ENCODE assay signal across 8 cellular contexts in the genomic region with DNA sequence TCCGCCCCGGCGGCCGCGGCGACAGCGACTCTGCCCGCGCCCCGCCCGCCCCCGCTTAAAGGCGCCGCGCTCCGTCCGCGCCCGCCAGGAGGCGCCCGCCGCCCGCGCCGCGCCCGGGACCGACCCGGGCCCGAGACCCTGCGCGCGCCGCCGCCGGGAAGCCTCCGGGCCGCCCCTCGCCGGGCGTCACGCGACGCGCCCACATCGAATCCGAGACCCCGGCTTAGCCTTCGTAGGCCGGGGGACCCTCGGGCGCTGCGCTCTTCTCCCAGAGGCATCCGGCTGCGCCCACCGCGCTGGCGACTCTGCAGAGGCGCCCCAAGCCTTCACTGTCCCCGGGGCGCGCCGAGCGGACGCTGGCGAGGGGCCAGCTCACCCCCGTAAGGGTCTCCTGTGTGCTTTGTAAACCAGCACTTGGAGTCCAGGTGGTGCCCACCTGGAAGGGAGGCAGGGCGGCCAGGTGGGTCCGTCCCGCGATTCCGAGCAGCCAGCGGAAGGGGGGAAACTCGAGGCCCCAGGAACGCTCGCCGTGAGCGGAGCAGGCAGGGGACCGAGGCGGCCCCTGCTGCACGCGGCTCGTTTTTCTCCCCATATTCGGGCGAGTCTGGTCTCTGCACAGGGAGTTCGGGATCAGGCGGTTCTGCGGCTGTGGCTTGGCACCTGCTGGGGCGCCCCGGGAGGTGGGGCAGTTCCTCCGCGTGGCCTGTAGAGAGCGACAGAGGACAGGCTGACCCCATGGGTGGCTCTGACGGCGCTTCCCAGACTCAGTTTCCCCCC. TPM values are rescaled to one million over a fixed set of nuclear protein-coding genes. Genes with fewer than 3 reads are reported as not detected.
DNase-seq lines count a peak whose midpoint lies in the region; ATAC-seq and TF ChIP-seq lines count a peak whose summit lies in the region.

No MANE protein-coding gene starts in this region.

- peak; percentile 40 for TF ChIP-seq CTCF in IMR-90 (conservative IDR thresholded peaks at IDR 0.05; ENCODE audit: low read depth, low read length)
- peak in 2 of 9 donors; percentile 20 to 28 for TF ChIP-seq CTCF in heart right ventricle (IDR thresholded peaks at IDR 0.05)
- TF ChIP-seq CTCF in vagina (IDR thresholded peaks at IDR 0.05), result peak in 2 of 3 experiments; percentile 2 to 23

- H4K20me1 ChIP-seq in IMR-90 (ENCODE audit: insufficient read depth, low read length), result no peaks in the 10 kb centered on the region; the same call in 1 of the 2 replicates

- peak; percentile 75 for DNase-seq in NK-92 treated with Interleukin-12 subunit alpha and Interleukin-12 subunit beta, amount 100 ng/mL, for 24 hours (lab: John Stamatoyannopoulos, UW)
- DNase-seq in NK-92 (lab: John Stamatoyannopoulos, UW; ENCODE audit: unreplicated experiment) (no peak), IMR-90 (peak; percentile 11), SK-N-DZ (ENCODE audit: low spot score) (peak; percentile 52), heart right ventricle (peak; percentile 54 to 77), pons (ENCODE audit: low spot score) (peak; percentile 56), vagina (ENCODE audit: extremely low spot score in 2 of 2) (no peak)
- peak; percentile 79 for DNase-seq in activated naive CD8-positive, alpha-beta T cell treated with anti-CD3 and anti-CD28 coated beads for 36 hours

- peak overlapping the region; percentile 90 for H2AK9ac ChIP-seq in IMR-90 (replicated peaks; ENCODE audit: low read depth, low read length, poor library complexity)

- no peak overlapping the region for H2BK5ac ChIP-seq in IMR-90 (ENCODE audit: low read depth, low read length, poor library complexity, severe bottlenecking)

- no peaks in the 10 kb centered on the region for H3K36me3 ChIP-seq in IMR-90 (ENCODE audit: control insufficient read depth, insufficient read depth, low read length)
- H3K36me3 ChIP-seq in heart right ventricle, result no peaks in the 10 kb centered on the region
- no peaks in the 10 kb centered on the region for H3K36me3 ChIP-seq in vagina

- peak overlapping the region; percentile 64 for H3K9ac ChIP-seq in IMR-90 (ENCODE audit: low read depth, low read length)

- 0 out of 2 replicates have a peak overlapping the region, but pooled peaks have one; percentile 23 for H2BK120ac ChIP-seq in IMR-90 (ENCODE audit: low read depth, low read length)

- H3K4me3 Mint-ChIP-seq in activated naive CD8-positive, alpha-beta T cell treated with anti-CD3 and anti-CD28 coated beads for 36 hours, result peak overlapping the region; percentile 53

- peak overlapping the region; percentile 85 for H3K4me2 ChIP-seq in IMR-90 (ENCODE audit: low read depth, low read length)

- no peak for TF ChIP-seq POLR2A in IMR-90 (IDR thresholded peaks at IDR 0.05; ENCODE audit: low read depth, low read length)
- no peak for TF ChIP-seq POLR2A in vagina (IDR thresholded peaks at IDR 0.05)

- BruUV-seq in IMR-90 (replicated peaks; lab: Mats Ljungman, UMichigan), result no TSS peak

- H4K91ac ChIP-seq in IMR-90 (ENCODE audit: insufficient read depth, low read depth, low read length), result no peak overlapping the region

- H4K8ac ChIP-seq in IMR-90 (ENCODE audit: low read depth in 2 of 2, low read length in 2 of 2), result peak overlapping the region in 1 of 2 experiments; percentile 39; a peak in 1 of 4 replicates

- peak overlapping the region; percentile 19; the same call in 1 of the 2 replicates for H3K18ac ChIP-seq in IMR-90 (ENCODE audit: low read depth, low read length)

- H3K27me3 ChIP-seq in IMR-90 (ENCODE audit: control insufficient read depth, insufficient read depth, low read length) (no peaks in the 10 kb centered on the region; the same call in 1 of the 2 replicates), heart right ventricle (no peaks in the 10 kb centered on the region), vagina (no peaks in the 10 kb centered on the region)

- POLR2A ChIA-PET in IMR-90 (lab: Charles Lee; ENCODE audit: unreplicated experiment), result no interaction called here

- peaks cover 5% of the 10 kb centered on the region for H3K4me1 ChIP-seq in IMR-90 (ENCODE audit: control insufficient read depth, insufficient read depth, low read length)
- H3K4me1 ChIP-seq in heart right ventricle, result peaks cover 12 to 52% (median 30%) of the 10 kb centered on the region in 9 donors
- H3K4me1 ChIP-seq in vagina, result peaks cover 40% of the 10 kb centered on the region

- CTCF ChIA-PET in IMR-90 (lab: Yijun Ruan, JAX), result interaction anchor here (0.6 to 1.4 kb wide), 10 partner anchors 18 to 239 kb away, joined by 3 to 9 read pairs (median 3); a partner anchor contains a TSS

- peaks cover 0 to 7% of the 10 kb centered on the region in 2 experiments; a peak in 2 of 4 replicates for H3K79me1 ChIP-seq in IMR-90 (ENCODE audit: low read depth in 1 of 2, low read length in 2 of 2)

- 2% methylated on average over 54 of the region's 95 CpGs; no CpG with 5 or more reads in 1 of the 2 experiments for WGBS in IMR-90 (ENCODE audit: extremely low coverage in 2 of 2, insufficient read length in 1 of 2), 2 experiments
- WGBS in heart right ventricle, 2 donors, result 1% methylated on average over 65 to 91 of the region's 95 CpGs

- peak overlapping the region; percentile 59; the same call in 1 of the 2 replicates for H3K23ac ChIP-seq in IMR-90 (ENCODE audit: low read depth, low read length)

- no peaks in the 10 kb centered on the region for H3K36me3 Mint-ChIP-seq in activated naive CD8-positive, alpha-beta T cell treated with anti-CD3 and anti-CD28 coated beads for 36 hours

- H2BK20ac ChIP-seq in IMR-90 (ENCODE audit: low read depth, low read length), result no peak overlapping the region

- no peak overlapping the region for H3K14ac ChIP-seq in IMR-90 (replicated peaks; ENCODE audit: low read depth, low read length)

- in situ Hi-C loops in IMR-90 (cut with MboI; ENCODE audit: low sequenced_read_pairs), result no loop called here

- no peak overlapping the region for H3K56ac ChIP-seq in IMR-90 (ENCODE audit: extremely low read depth, insufficient read depth, low read length)

- H3K4ac ChIP-seq in IMR-90 (ENCODE audit: low read depth, low read length), result no peak overlapping the region

- H3K9me3 ChIP-seq in IMR-90 (ENCODE audit: control insufficient read depth, insufficient read depth, low read length), result no peaks in the 10 kb centered on the region
- no peaks in the 10 kb centered on the region for H3K9me3 ChIP-seq in heart right ventricle
- H3K9me3 ChIP-seq in vagina, result no peaks in the 10 kb centered on the region

- H2AK5ac ChIP-seq in IMR-90 (ENCODE audit: low read depth, low read length), result peak overlapping the region; percentile 30; the same call in 1 of the 2 replicates

- dilution Hi-C loops in IMR-90 (cut with HindIII; ENCODE audit: low sequenced_read_pairs, unreplicated experiment), result no loop called here

- H3K9me1 ChIP-seq in IMR-90 (ENCODE audit: insufficient read depth, low read length), result peaks cover 4% of the 10 kb centered on the region; the same call in 1 of the 2 replicates

- H3K27ac ChIP-seq in IMR-90 (ENCODE audit: insufficient read depth, low read length), result no peak overlapping the region; the same call in 1 of the 2 replicates
- H3K27ac ChIP-seq in heart right ventricle, result peak overlapping the region in 9 of 10 donors; percentile 48 to 83 (median 55)
- H3K27ac ChIP-seq in vagina, result peak overlapping the region; percentile 77

- ATAC-seq in IMR-90 (ENCODE audit: low read depth) (peak; percentile 83), heart right ventricle (peak; percentile 16 to 59 (median 40))

- no peaks in the 10 kb centered on the region for H3K27me3 Mint-ChIP-seq in activated naive CD8-positive, alpha-beta T cell treated with anti-CD3 and anti-CD28 coated beads for 36 hours

- H4K5ac ChIP-seq in IMR-90 (ENCODE audit: low read depth, low read length), result peak overlapping the region; percentile 6; the same call in 1 of the 2 replicates

- H2AFZ ChIP-seq in IMR-90 (replicated peaks; ENCODE audit: low read length, poor library complexity), result peak overlapping the region; percentile 92

- 0 out of 2 replicates have a peak, but pooled peaks have one; percentile 3 for TF ChIP-seq RAD21 in IMR-90 (IDR thresholded peaks at IDR 0.05; ENCODE audit: low read length)

- H2BK15ac ChIP-seq in IMR-90 (ENCODE audit: low read depth, low read length), result no peak overlapping the region

- H3K4me1 Mint-ChIP-seq in activated naive CD8-positive, alpha-beta T cell treated with anti-CD3 and anti-CD28 coated beads for 36 hours, result peaks cover 28% of the 10 kb centered on the region

- peak overlapping the region; percentile 88 for H3K4me3 ChIP-seq in IMR-90 (ENCODE audit: insufficient read depth, low read depth, low read length)
- peak overlapping the region; percentile 44 to 88 (median 68) for H3K4me3 ChIP-seq in heart right ventricle
- H3K4me3 ChIP-seq in vagina, result peak overlapping the region; percentile 67 to 76

- H3K9me3 Mint-ChIP-seq in activated naive CD8-positive, alpha-beta T cell treated with anti-CD3 and anti-CD28 coated beads for 36 hours, result no peaks in the 10 kb centered on the region

- H3K27ac Mint-ChIP-seq in activated naive CD8-positive, alpha-beta T cell treated with anti-CD3 and anti-CD28 coated beads for 36 hours, result no peak overlapping the region

- intact Hi-C loops in IMR-90 (cut with micrococcal nuclease) (loop anchor here (1.0 to 2.0 kb wide), 2 partner anchors 22 to 241 kb away; no protein-coding TSS in a partner anchor), heart right ventricle (cut with DNase I) (loop anchor here in 3 of 10 donors (2.0 to 10.0 kb wide), 4 partner anchors 78 to 236 kb away; a partner anchor contains a TSS), vagina (cut with DNase I) (loop anchor here (2.0 to 5.0 kb wide), 2 partner anchors 86 to 238 kb away; a partner anchor contains a TSS)

RNA-seq across cellular contexts. Expression of a gene that starts 0.4 kb away (rescaled TPM):
- total RNA-seq in IMR-90 (2012; rRNA removed), result 3.8 and 4.4 TPM in 2 replicates
- polyA plus RNA-seq in IMR-90 (2012; rRNA removed), result 46.0 and 52.3 TPM in 2 replicates
- 11.9 and 56.9 TPM in 2 replicates for polyA plus RNA-seq in IMR-90 (2012; cell fraction: cytosol; rRNA removed)
- 194 and 536 TPM in 2 replicates for polyA plus RNA-seq in IMR-90 (2012; cell fraction: nucleus; rRNA removed; ENCODE audit: low replicate concordance)
- polyA plus RNA-seq in SK-N-DZ (2014; cell fraction: cytosol; rRNA removed), result 13.0 and 16.4 TPM in 2 replicates
- 89.2 and 146 TPM in 2 replicates for polyA plus RNA-seq in SK-N-DZ (2014; cell fraction: nucleus; rRNA removed)
- 1 to 10 TPM; 4.2 to 4.9 TPM for total RNA-seq in activated naive CD8-positive, alpha-beta T cell treated with anti-CD3 and anti-CD28 coated beads for 36 hours
- 10 to 100 TPM; 23.6 to 42.6 (median 28.1) TPM for total RNA-seq in heart right ventricle
- polyA plus RNA-seq in heart right ventricle, result 10 to 100 TPM; 16.0 to 46.7 TPM
- 44.0 TPM for total RNA-seq in vagina

RNA-seq across cellular contexts. Expression of a gene that starts 3.4 kb away (rescaled TPM):
- total RNA-seq in IMR-90 (2012; rRNA removed) (not detected in 2 replicates), heart right ventricle (under 1 TPM in 5 of 10 donors, not detected in 5; 0.13 to 0.30 (median 0.15) TPM), vagina (not detected)
- polyA plus RNA-seq in IMR-90 (2012; rRNA removed) (not detected in 2 replicates), heart right ventricle (under 1 TPM; 0.07 to 0.15 TPM)
- polyA plus RNA-seq in IMR-90 (2012; cell fraction: cytosol; rRNA removed), result not detected in 2 replicates
- polyA plus RNA-seq in IMR-90 (2012; cell fraction: nucleus; rRNA removed; ENCODE audit: low replicate concordance), result 0.02 and 0.03 TPM in 2 replicates
- 0.22 TPM in 1 of 2 replicates, not detected in the other for polyA plus RNA-seq in SK-N-DZ (2014; cell fraction: cytosol; rRNA removed)
- 0.15 TPM in 2 replicates for polyA plus RNA-seq in SK-N-DZ (2014; cell fraction: nucleus; rRNA removed)
- not detected for total RNA-seq in activated naive CD8-positive, alpha-beta T cell treated with anti-CD3 and anti-CD28 coated beads for 36 hours

RNA-seq across cellular contexts. Expression of a gene that starts 17.5 kb away (rescaled TPM):
- total RNA-seq in IMR-90 (2012; rRNA removed) (2.7 and 2.8 TPM in 2 replicates), heart right ventricle (10 to 100 TPM; 29.1 to 74.3 (median 52.6) TPM), vagina (67.5 TPM)
- polyA plus RNA-seq in IMR-90 (2012; rRNA removed) (58.1 and 74.0 TPM in 2 replicates), heart right ventricle (100 to 1,000 TPM in 1 of 2 donors, 10 to 100 TPM in 1; 74.2 to 153 TPM)
- 57.6 and 91.2 TPM in 2 replicates for polyA plus RNA-seq in IMR-90 (2012; cell fraction: cytosol; rRNA removed)
- polyA plus RNA-seq in IMR-90 (2012; cell fraction: nucleus; rRNA removed; ENCODE audit: low replicate concordance), result 327 and 712 TPM in 2 replicates
- 34.3 and 47.9 TPM in 2 replicates for polyA plus RNA-seq in SK-N-DZ (2014; cell fraction: cytosol; rRNA removed)
- polyA plus RNA-seq in SK-N-DZ (2014; cell fraction: nucleus; rRNA removed), result 420 and 583 TPM in 2 replicates
- total RNA-seq in activated naive CD8-positive, alpha-beta T cell treated with anti-CD3 and anti-CD28 coated beads for 36 hours, result 10 to 100 TPM; 13.2 to 13.5 TPM

RNA-seq across cellular contexts. Expression of a gene that starts 25.4 kb away (rescaled TPM):
- not detected in 2 replicates for total RNA-seq in IMR-90 (2012; rRNA removed)
- polyA plus RNA-seq in IMR-90 (2012; rRNA removed), result not detected in 2 replicates
- polyA plus RNA-seq in IMR-90 (2012; cell fraction: cytosol; rRNA removed), result not detected in 2 replicates
- polyA plus RNA-seq in IMR-90 (2012; cell fraction: nucleus; rRNA removed; ENCODE audit: low replicate concordance), result 0.09 TPM in 1 of 2 replicates, not detected in the other
- polyA plus RNA-seq in SK-N-DZ (2014; cell fraction: cytosol; rRNA removed), result not detected in 2 replicates
- polyA plus RNA-seq in SK-N-DZ (2014; cell fraction: nucleus; rRNA removed), result 1.2 TPM in 1 of 2 replicates, not detected in the other
- not detected for total RNA-seq in activated naive CD8-positive, alpha-beta T cell treated with anti-CD3 and anti-CD28 coated beads for 36 hours
- total RNA-seq in heart right ventricle, result 1 to 10 TPM in 8 of 10 donors, under 1 TPM in 2; 0.32 to 2.5 (median 1.6) TPM
- polyA plus RNA-seq in heart right ventricle, result 1 to 10 TPM in 1 of 2 donors, under 1 TPM in 1; 0.96 to 3.3 TPM
- total RNA-seq in vagina, result 4.9 TPM

RNA-seq across cellular contexts. Expression of a gene that starts 32.1 kb away (rescaled TPM):
- 0.18 and 0.28 TPM in 2 replicates for total RNA-seq in IMR-90 (2012; rRNA removed)
- 1.7 and 2.1 TPM in 2 replicates for polyA plus RNA-seq in IMR-90 (2012; rRNA removed)
- 2.7 and 3.4 TPM in 2 replicates for polyA plus RNA-seq in IMR-90 (2012; cell fraction: cytosol; rRNA removed)
- 0.87 and 4.1 TPM in 2 replicates for polyA plus RNA-seq in IMR-90 (2012; cell fraction: nucleus; rRNA removed; ENCODE audit: low replicate concordance)
- not detected in 2 replicates for polyA plus RNA-seq in SK-N-DZ (2014; cell fraction: cytosol; rRNA removed)
- not detected in 2 replicates for polyA plus RNA-seq in SK-N-DZ (2014; cell fraction: nucleus; rRNA removed)
- not detected for total RNA-seq in activated naive CD8-positive, alpha-beta T cell treated with anti-CD3 and anti-CD28 coated beads for 36 hours
- total RNA-seq in heart right ventricle, result 10 to 100 TPM in 1 of 10 donors, 1 to 10 TPM in 8, under 1 TPM in 1; 0.46 to 11.5 (median 3.0) TPM
- 10 to 100 TPM in 1 of 2 donors, 1 to 10 TPM in 1; 9.5 to 21.4 TPM for polyA plus RNA-seq in heart right ventricle
- 23.6 TPM for total RNA-seq in vagina

Comparison
In these comparisons a context has a peak if more than half of its experiments do, and no peak if none do; other contexts are left out.
1. DNase-seq: peak in NK-92 treated with Interleukin-12 subunit alpha and Interleukin-12 subunit beta, amount 100 ng/mL, for 24 hours (single experiment), IMR-90 (single experiment), SK-N-DZ (single experiment), activated naive CD8-positive, alpha-beta T cell treated with anti-CD3 and anti-CD28 coated beads for 36 hours (single experiment), heart right ventricle (2 of 2) and pons (single experiment); none in NK-92 (single experiment) and vagina (0 of 2).
2. Peak in every context shown above with its lines, with median percentiles within 50 percentile points of each other: H3K4me3 ChIP-seq.